In the genomic region with DNA sequence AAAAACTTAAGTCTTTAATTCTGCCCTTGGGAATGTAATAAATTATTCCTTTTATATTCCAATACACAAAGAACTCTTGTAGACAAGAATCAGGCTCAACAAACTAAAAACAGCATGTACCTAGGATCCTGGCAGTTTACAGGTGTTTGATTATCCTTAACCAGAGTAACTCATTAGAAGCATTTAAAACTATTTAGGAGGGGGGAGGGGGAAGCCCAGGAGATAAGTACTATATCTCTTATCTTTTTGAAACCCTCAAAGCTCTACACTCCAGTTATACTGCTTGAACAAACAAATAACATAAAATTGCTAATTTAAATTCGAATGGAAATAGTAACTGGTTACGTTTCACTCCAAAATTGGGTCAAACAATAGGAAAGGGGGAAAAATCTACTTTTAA, we compare ENCODE assay signal across 10 cellular contexts. TPM values are rescaled to one million over a fixed set of nuclear protein-coding genes. Genes with fewer than 3 reads are reported as not detected.
DNase-seq lines count a peak whose midpoint lies in the region; ATAC-seq and TF ChIP-seq lines count a peak whose summit lies in the region.
"Had no signal": no experiment of that assay in that cellular context is flagged by ENCODE, and none has a peak within 500 bp of the region (broad histone marks: within the 10 kb centered on the region; RNA-seq: fewer than 3 reads in every experiment).

No MANE protein-coding gene starts in this region.

- no peak for TF ChIP-seq CTCF in WTC11 (IDR thresholded peaks at IDR 0.05)

- H3K27ac ChIP-seq in right cardiac atrium (ENCODE audit: low read length) = no peak overlapping the region

- no peaks in the 10 kb centered on the region for H3K9me3 Mint-ChIP-seq in WTC11
- H3K9me3 Mint-ChIP-seq in stimulated activated effector memory CD8-positive, alpha-beta T cell treated with anti-CD3 and anti-CD28 coated beads, Interleukin-12 subunit alpha, Interleukin-12 subunit beta, amount 100 ng/mL, for 72 hours = no peaks in the 10 kb centered on the region

- no peaks in the 10 kb centered on the region for H3K9me3 ChIP-seq in right cardiac atrium (ENCODE audit: control insufficient read depth, low read length)

- H3K4me1 ChIP-seq in right cardiac atrium (ENCODE audit: control insufficient read depth, insufficient read depth, low read length) = peaks cover 4% of the 10 kb centered on the region

- POLR2A ChIA-PET in WTC11 (lab: Charles Lee) = no interaction called here

- H3K27ac Mint-ChIP-seq in WTC11 = peak overlapping the region; percentile 94
- peak overlapping the region; percentile 99 for H3K27ac Mint-ChIP-seq in stimulated activated effector memory CD8-positive, alpha-beta T cell treated with anti-CD3 and anti-CD28 coated beads, Interleukin-12 subunit alpha, Interleukin-12 subunit beta, amount 100 ng/mL, for 72 hours

- H3K4me3 Mint-ChIP-seq in WTC11 = peak overlapping the region; percentile 89
- peak overlapping the region; percentile 88 for H3K4me3 Mint-ChIP-seq in stimulated activated effector memory CD8-positive, alpha-beta T cell treated with anti-CD3 and anti-CD28 coated beads, Interleukin-12 subunit alpha, Interleukin-12 subunit beta, amount 100 ng/mL, for 72 hours

- DNase-seq in DMS 273 (lab: John Stamatoyannopoulos, UW; ENCODE audit: unreplicated experiment) (peak; percentile 50), DMS 273 treated with DMSO at 0.1 percent for 48 hours (lab: John Stamatoyannopoulos, UW) (no peak), WTC11 (ENCODE audit: low spot score) (no peak), right cardiac atrium (no peak), activated gamma-delta T cell treated with Interleukin-2 at 50 U/mL for 16 hours (no peak), DMS79 (lab: John Stamatoyannopoulos, UW) (no peak), NCI-H2227 treated with DMSO at 0.1 percent for 48 hours (lab: John Stamatoyannopoulos, UW) (no peak)
- DNase-seq in stimulated activated effector memory CD8-positive, alpha-beta T cell treated with anti-CD3 and anti-CD28 coated beads, Interleukin-12 subunit alpha, Interleukin-12 subunit beta, amount 100 ng/mL, for 72 hours (ENCODE audit: low spot score in 2 of 2) = no peak
- DNase-seq: 8988T, amygdala had no signal

- WGBS in right cardiac atrium = 2% methylated on average over 2 of the region's 2 CpGs

- CTCF ChIA-PET in WTC11 (lab: Charles Lee) = interaction anchor here (2.0 to 2.6 kb wide), 2 partner anchors 19 to 64 kb away, joined by 7 to 13 read pairs; no protein-coding TSS in a partner anchor

- H3K36me3 Mint-ChIP-seq in WTC11 = peaks cover 48% of the 10 kb centered on the region
- peaks cover 78% of the 10 kb centered on the region for H3K36me3 Mint-ChIP-seq in stimulated activated effector memory CD8-positive, alpha-beta T cell treated with anti-CD3 and anti-CD28 coated beads, Interleukin-12 subunit alpha, Interleukin-12 subunit beta, amount 100 ng/mL, for 72 hours

- H3K4me1 Mint-ChIP-seq in WTC11 = peaks cover 31% of the 10 kb centered on the region
- peaks cover 42% of the 10 kb centered on the region for H3K4me1 Mint-ChIP-seq in stimulated activated effector memory CD8-positive, alpha-beta T cell treated with anti-CD3 and anti-CD28 coated beads, Interleukin-12 subunit alpha, Interleukin-12 subunit beta, amount 100 ng/mL, for 72 hours

- H3K4me3 ChIP-seq in right cardiac atrium (ENCODE audit: low read length) = peak overlapping the region; percentile 69

- H3K27me3 Mint-ChIP-seq in WTC11 (ENCODE audit: low read depth) = no peaks in the 10 kb centered on the region

- intact Hi-C loops in right cardiac atrium (cut with DNase I) = loop anchor here in 3 of 4 donors (5.0 kb wide), 2 partner anchors 45 to 65 kb away; a partner anchor contains a TSS

- ATAC-seq in WTC11 (no peak), right cardiac atrium (no peak)
- ATAC-seq in stimulated activated effector memory CD8-positive, alpha-beta T cell treated with anti-CD3 and anti-CD28 coated beads, Interleukin-12 subunit alpha, Interleukin-12 subunit beta, amount 100 ng/mL, for 72 hours = no peak

- H3K27me3 ChIP-seq in right cardiac atrium (ENCODE audit: control insufficient read depth, insufficient read depth) = no peaks in the 10 kb centered on the region

TF ChIP-seq in WTC11, 78 proteins besides CTCF, POLR2A, EP300 and RAD21:
- TF ChIP-seq, protein P1, sequence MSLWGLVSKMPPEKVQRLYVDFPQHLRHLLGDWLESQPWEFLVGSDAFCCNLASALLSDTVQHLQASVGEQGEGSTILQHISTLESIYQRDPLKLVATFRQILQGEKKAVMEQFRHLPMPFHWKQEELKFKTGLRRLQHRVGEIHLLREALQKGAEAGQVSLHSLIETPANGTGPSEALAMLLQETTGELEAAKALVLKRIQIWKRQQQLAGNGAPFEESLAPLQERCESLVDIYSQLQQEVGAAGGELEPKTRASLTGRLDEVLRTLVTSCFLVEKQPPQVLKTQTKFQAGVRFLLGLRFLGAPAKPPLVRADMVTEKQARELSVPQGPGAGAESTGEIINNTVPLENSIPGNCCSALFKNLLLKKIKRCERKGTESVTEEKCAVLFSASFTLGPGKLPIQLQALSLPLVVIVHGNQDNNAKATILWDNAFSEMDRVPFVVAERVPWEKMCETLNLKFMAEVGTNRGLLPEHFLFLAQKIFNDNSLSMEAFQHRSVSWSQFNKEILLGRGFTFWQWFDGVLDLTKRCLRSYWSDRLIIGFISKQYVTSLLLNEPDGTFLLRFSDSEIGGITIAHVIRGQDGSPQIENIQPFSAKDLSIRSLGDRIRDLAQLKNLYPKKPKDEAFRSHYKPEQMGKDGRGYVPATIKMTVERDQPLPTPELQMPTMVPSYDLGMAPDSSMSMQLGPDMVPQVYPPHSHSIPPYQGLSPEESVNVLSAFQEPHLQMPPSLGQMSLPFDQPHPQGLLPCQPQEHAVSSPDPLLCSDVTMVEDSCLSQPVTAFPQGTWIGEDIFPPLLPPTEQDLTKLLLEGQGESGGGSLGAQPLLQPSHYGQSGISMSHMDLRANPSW (CRISPR knock-in tag; conservative IDR thresholded peaks at IDR 0.05; ENCODE audit: low read depth) = no peak
- no peak for TF ChIP-seq HMGA2 (CRISPR knock-in tag; IDR thresholded peaks at IDR 0.05)
- TF ChIP-seq, protein P2, sequence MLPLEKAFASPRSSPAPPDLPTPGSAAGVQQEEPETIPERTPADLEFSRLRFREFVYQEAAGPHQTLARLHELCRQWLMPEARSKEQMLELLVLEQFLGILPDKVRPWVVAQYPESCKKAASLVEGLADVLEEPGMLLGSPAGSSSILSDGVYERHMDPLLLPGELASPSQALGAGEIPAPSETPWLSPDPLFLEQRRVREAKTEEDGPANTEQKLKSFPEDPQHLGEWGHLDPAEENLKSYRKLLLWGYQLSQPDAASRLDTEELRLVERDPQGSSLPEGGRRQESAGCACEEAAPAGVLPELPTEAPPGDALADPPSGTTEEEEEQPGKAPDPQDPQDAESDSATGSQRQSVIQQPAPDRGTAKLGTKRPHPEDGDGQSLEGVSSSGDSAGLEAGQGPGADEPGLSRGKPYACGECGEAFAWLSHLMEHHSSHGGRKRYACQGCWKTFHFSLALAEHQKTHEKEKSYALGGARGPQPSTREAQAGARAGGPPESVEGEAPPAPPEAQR (CRISPR knock-in tag; IDR thresholded peaks at IDR 0.05) = no peak
- TF ChIP-seq, protein P3, sequence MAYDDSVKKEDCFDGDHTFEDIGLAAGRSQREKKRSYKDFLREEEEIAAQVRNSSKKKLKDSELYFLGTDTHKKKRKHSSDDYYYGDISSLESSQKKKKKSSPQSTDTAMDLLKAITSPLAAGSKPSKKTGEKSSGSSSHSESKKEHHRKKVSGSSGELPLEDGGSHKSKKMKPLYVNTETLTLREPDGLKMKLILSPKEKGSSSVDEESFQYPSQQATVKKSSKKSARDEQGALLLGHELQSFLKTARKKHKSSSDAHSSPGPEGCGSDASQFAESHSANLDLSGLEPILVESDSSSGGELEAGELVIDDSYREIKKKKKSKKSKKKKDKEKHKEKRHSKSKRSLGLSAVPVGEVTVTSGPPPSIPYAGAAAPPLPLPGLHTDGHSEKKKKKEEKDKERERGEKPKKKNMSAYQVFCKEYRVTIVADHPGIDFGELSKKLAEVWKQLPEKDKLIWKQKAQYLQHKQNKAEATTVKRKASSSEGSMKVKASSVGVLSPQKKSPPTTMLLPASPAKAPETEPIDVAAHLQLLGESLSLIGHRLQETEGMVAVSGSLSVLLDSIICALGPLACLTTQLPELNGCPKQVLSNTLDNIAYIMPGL (CRISPR knock-in tag; IDR thresholded peaks at IDR 0.05) = no peak
- TF ChIP-seq, protein P4, sequence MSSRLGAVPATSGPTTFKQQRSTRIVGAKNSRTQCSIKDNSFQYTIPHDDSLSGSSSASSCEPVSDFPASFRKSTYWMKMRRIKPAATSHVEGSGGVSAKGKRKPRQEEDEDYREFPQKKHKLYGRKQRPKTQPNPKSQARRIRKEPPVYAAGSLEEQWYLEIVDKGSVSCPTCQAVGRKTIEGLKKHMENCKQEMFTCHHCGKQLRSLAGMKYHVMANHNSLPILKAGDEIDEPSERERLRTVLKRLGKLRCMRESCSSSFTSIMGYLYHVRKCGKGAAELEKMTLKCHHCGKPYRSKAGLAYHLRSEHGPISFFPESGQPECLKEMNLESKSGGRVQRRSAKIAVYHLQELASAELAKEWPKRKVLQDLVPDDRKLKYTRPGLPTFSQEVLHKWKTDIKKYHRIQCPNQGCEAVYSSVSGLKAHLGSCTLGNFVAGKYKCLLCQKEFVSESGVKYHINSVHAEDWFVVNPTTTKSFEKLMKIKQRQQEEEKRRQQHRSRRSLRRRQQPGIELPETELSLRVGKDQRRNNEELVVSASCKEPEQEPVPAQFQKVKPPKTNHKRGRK (CRISPR knock-in tag; IDR thresholded peaks at IDR 0.05; ENCODE audit: borderline replicate concordance) = no peak
- TF ChIP-seq IRF2 (CRISPR knock-in tag; IDR thresholded peaks at IDR 0.05; ENCODE audit: borderline replicate concordance, low read depth) = no peak
- TF ChIP-seq CREB1 (CRISPR knock-in tag; IDR thresholded peaks at IDR 0.05) = no peak

RNA-seq across cellular contexts. Expression of a gene that starts 1.9 kb away (rescaled TPM):
- 329 to 390 TPM (median 380 TPM) in 3 replicates for total RNA-seq in WTC11 (2021)
- 100 to 1,000 TPM; 368 to 537 (median 429) TPM for total RNA-seq in right cardiac atrium
- polyA plus RNA-seq in right cardiac atrium = 453 TPM

RNA-seq across cellular contexts. Expression of a gene that starts 21.0 kb away (rescaled TPM):
- total RNA-seq in WTC11 (2021) (21.4 to 25.0 TPM (median 21.5 TPM) in 3 replicates), right cardiac atrium (10 to 100 TPM; 22.7 to 30.6 (median 27.3) TPM)
- 17.4 TPM for polyA plus RNA-seq in right cardiac atrium
